ENCODE assay signal across 9 cellular contexts in the genomic region with DNA sequence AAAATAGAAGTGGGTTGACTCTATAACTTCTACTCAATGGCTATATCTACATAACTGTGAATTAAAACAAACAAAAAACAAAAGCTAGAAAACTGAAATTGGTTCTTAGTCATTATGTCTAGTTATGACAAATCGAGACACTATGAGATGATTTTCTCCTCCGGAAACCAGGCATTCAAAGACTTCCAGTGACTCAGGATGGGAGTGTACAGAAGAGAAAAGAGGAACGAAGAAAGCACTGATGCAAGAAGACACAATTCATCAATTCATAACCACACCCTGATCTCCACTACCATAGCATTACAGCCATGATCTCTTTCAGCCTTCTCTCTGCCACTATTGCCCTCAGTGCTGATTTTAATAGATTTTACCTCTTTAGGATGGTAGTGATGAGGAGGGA.
DNase-seq lines count a peak whose midpoint lies in the region; ATAC-seq and TF ChIP-seq lines count a peak whose summit lies in the region.
"Had no signal": no experiment of that assay in that cellular context is flagged by ENCODE, and none has a peak within 500 bp of the region (broad histone marks: within the 10 kb centered on the region; RNA-seq: fewer than 3 reads in every experiment).

No MANE protein-coding gene starts in this region.

- no peak overlapping the region for H3K27ac ChIP-seq in A673 (ENCODE audit: low read depth, low read length, poor library complexity, severe bottlenecking)

- H3K27me3 Mint-ChIP-seq in activated B cell treated with CpG ODN at 0.5 μM for 24 hours: no peaks in the 10 kb centered on the region
- no peaks in the 10 kb centered on the region for H3K27me3 Mint-ChIP-seq in activated CD8-positive, alpha-beta T cell treated with anti-CD3 and anti-CD28 coated beads for 36 hours
- no peaks in the 10 kb centered on the region for H3K27me3 Mint-ChIP-seq in activated naive CD8-positive, alpha-beta T cell treated with anti-CD3 and anti-CD28 coated beads for 36 hours

- BruUV-seq in A673 (replicated peaks; lab: Mats Ljungman, UMichigan): no TSS peak

- H3K4me1 Mint-ChIP-seq in activated B cell treated with CpG ODN at 0.5 μM for 24 hours: peaks cover 35% of the 10 kb centered on the region
- no peaks in the 10 kb centered on the region for H3K4me1 Mint-ChIP-seq in activated CD8-positive, alpha-beta T cell treated with anti-CD3 and anti-CD28 coated beads for 36 hours (ENCODE audit: low read depth)
- no peaks in the 10 kb centered on the region for H3K4me1 Mint-ChIP-seq in activated naive CD8-positive, alpha-beta T cell treated with anti-CD3 and anti-CD28 coated beads for 36 hours

- no peaks in the 10 kb centered on the region for H3K4me1 ChIP-seq in A673 (ENCODE audit: insufficient read depth, low read length, poor library complexity, severe bottlenecking)

- peak overlapping the region; percentile 70 for H3K4me3 Mint-ChIP-seq in activated B cell treated with CpG ODN at 0.5 μM for 24 hours
- no peak overlapping the region for H3K4me3 Mint-ChIP-seq in activated CD8-positive, alpha-beta T cell treated with anti-CD3 and anti-CD28 coated beads for 36 hours
- no peak overlapping the region for H3K4me3 Mint-ChIP-seq in activated naive CD8-positive, alpha-beta T cell treated with anti-CD3 and anti-CD28 coated beads for 36 hours

- peak; percentile 56 for DNase-seq in A673 (ENCODE audit: low spot score)
- no peak for DNase-seq in activated B cell treated with CpG ODN at 0.5 μM for 24 hours
- DNase-seq in CD1c-positive myeloid dendritic cell (ENCODE audit: extremely low spot score): no peak
- no peak for DNase-seq in activated CD8-positive, alpha-beta T cell treated with anti-CD3 and anti-CD28 coated beads for 36 hours
- DNase-seq in NCI-H2029 treated with DMSO at 0.1 percent for 48 hours (lab: John Stamatoyannopoulos, UW): no peak
- DNase-seq in activated naive CD8-positive, alpha-beta T cell treated with anti-CD3 and anti-CD28 coated beads for 36 hours: no peak
- DNase-seq: effector CD8-positive, alpha-beta T cell had no signal

- TF ChIP-seq CTCF in A673 (conservative IDR thresholded peaks at IDR 0.05; ENCODE audit: low read depth, low read length): no peak
- no peak for TF ChIP-seq CTCF in activated B cell treated with CpG ODN at 0.5 μM for 24 hours (IDR thresholded peaks at IDR 0.05)
- TF ChIP-seq CTCF in activated CD8-positive, alpha-beta T cell treated with anti-CD3 and anti-CD28 coated beads for 36 hours (IDR thresholded peaks at IDR 0.05): no peak

- H3K27me3 ChIP-seq in A673 (replicated peaks; ENCODE audit: insufficient read depth, low read depth, low read length, poor library complexity): no peaks in the 10 kb centered on the region

- intact Hi-C loops in A673 (cut with micrococcal nuclease; ENCODE audit: unreplicated experiment) (no loop called here), activated B cell treated with CpG ODN at 0.5 μM for 24 hours (cut with micrococcal nuclease) (loop anchor here (2.0 to 5.0 kb wide), 4 partner anchors 60 to 1136 kb away; partner anchors contain the start of gene SMS)
- intact Hi-C loops in activated CD8-positive, alpha-beta T cell treated with anti-CD3 and anti-CD28 coated beads for 36 hours (cut with micrococcal nuclease): no loop called here

- CTCF ChIA-PET in A673 (lab: Charles Lee) (no interaction called here), activated B cell treated with CpG ODN at 0.5 μM for 24 hours (lab: Charles Lee) (no interaction called here)
- CTCF ChIA-PET in activated CD8-positive, alpha-beta T cell treated with anti-CD3 and anti-CD28 coated beads for 36 hours (lab: Charles Lee): no interaction called here

- H3K9me3 Mint-ChIP-seq in activated B cell treated with CpG ODN at 0.5 μM for 24 hours: no peaks in the 10 kb centered on the region
- peaks cover 1% of the 10 kb centered on the region for H3K9me3 Mint-ChIP-seq in activated CD8-positive, alpha-beta T cell treated with anti-CD3 and anti-CD28 coated beads for 36 hours
- no peaks in the 10 kb centered on the region for H3K9me3 Mint-ChIP-seq in activated naive CD8-positive, alpha-beta T cell treated with anti-CD3 and anti-CD28 coated beads for 36 hours

- POLR2A ChIA-PET in A673 (lab: Charles Lee; ENCODE audit: low non-redundant PET): no interaction called here
- POLR2A ChIA-PET in activated B cell treated with CpG ODN at 0.5 μM for 24 hours (lab: Charles Lee): no interaction called here
- POLR2A ChIA-PET in activated CD8-positive, alpha-beta T cell treated with anti-CD3 and anti-CD28 coated beads for 36 hours (lab: Charles Lee): no interaction called here

- no peaks in the 10 kb centered on the region for H3K36me3 ChIP-seq in A673 (ENCODE audit: insufficient read depth, low read length, poor library complexity, severe bottlenecking)

- peaks cover 2% of the 10 kb centered on the region for H3K9me3 ChIP-seq in A673 (ENCODE audit: low read depth, low read length, poor library complexity, severe bottlenecking)

- no peak overlapping the region for H3K4me3 ChIP-seq in A673 (ENCODE audit: low read depth, low read length, poor library complexity, severe bottlenecking)

- ATAC-seq in GM19438 (IDR thresholded peaks at IDR 0.05; ENCODE audit: low read depth, unreplicated experiment) (peak; percentile 99), HG03175 (IDR thresholded peaks at IDR 0.05; ENCODE audit: unreplicated experiment) (peak; percentile 99), activated B cell treated with CpG ODN at 0.5 μM for 24 hours (ENCODE audit: low read depth) (peak; percentile 98)
- ATAC-seq in activated CD8-positive, alpha-beta T cell treated with anti-CD3 and anti-CD28 coated beads for 36 hours: no peak

- peak overlapping the region; percentile 89 for H3K27ac Mint-ChIP-seq in activated B cell treated with CpG ODN at 0.5 μM for 24 hours
- H3K27ac Mint-ChIP-seq in activated CD8-positive, alpha-beta T cell treated with anti-CD3 and anti-CD28 coated beads for 36 hours: no peak overlapping the region
- no peak overlapping the region for H3K27ac Mint-ChIP-seq in activated naive CD8-positive, alpha-beta T cell treated with anti-CD3 and anti-CD28 coated beads for 36 hours

- no peaks in the 10 kb centered on the region for H3K36me3 Mint-ChIP-seq in activated B cell treated with CpG ODN at 0.5 μM for 24 hours (ENCODE audit: low read depth)
- H3K36me3 Mint-ChIP-seq in activated CD8-positive, alpha-beta T cell treated with anti-CD3 and anti-CD28 coated beads for 36 hours (ENCODE audit: low read depth): no peaks in the 10 kb centered on the region
- H3K36me3 Mint-ChIP-seq in activated naive CD8-positive, alpha-beta T cell treated with anti-CD3 and anti-CD28 coated beads for 36 hours: no peaks in the 10 kb centered on the region
